ENCODE assay signal across 2 cellular contexts in the genomic region with DNA sequence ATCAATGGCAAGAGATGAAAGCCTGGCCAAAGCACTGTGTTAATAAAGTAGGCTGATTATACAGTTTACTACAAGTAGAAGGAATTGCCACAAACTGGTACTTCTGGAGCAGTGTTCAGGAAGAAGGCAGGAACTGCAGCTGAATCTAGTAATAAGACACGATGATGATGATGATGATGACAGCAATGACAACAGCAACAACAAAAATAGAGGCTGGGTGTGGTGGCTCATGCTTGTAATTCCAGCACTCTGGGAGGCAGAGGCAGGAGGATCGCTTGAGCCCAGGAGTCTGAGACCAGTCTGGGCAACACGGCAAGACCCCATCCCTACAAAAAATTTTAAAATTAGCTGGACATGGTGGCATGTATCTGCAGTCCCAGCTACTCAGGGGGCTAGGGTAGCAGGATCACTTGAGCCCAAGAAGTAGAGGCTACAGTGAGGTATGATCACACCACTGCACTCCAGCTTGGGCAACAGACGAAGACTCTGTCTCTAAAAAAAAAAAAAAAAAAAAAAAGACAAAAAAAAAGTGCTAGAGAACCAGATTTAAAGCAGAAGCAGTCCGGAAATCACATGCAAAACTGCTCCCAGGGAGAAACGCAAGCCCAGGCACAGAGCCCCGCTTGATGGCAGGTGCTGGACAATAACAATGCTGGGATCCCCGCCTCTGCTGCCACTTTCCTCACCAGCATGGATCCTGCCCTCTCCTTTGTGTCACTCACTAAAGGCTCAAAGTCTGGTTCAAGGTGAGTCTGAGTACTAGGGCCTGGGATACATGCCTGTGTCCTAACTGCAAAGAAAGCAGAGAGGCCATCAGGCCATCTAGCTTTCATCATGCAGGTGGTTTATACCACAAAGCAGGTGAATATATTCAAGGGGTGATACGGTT.
TF ChIP-seq lines count a peak whose summit lies in the region.

No MANE protein-coding gene starts in this region.

TF ChIP-seq in SK-N-SH, 30 proteins besides CTCF, POLR2A, EP300 and RAD21 (continued from another document):
- TF ChIP-seq, protein P1, sequence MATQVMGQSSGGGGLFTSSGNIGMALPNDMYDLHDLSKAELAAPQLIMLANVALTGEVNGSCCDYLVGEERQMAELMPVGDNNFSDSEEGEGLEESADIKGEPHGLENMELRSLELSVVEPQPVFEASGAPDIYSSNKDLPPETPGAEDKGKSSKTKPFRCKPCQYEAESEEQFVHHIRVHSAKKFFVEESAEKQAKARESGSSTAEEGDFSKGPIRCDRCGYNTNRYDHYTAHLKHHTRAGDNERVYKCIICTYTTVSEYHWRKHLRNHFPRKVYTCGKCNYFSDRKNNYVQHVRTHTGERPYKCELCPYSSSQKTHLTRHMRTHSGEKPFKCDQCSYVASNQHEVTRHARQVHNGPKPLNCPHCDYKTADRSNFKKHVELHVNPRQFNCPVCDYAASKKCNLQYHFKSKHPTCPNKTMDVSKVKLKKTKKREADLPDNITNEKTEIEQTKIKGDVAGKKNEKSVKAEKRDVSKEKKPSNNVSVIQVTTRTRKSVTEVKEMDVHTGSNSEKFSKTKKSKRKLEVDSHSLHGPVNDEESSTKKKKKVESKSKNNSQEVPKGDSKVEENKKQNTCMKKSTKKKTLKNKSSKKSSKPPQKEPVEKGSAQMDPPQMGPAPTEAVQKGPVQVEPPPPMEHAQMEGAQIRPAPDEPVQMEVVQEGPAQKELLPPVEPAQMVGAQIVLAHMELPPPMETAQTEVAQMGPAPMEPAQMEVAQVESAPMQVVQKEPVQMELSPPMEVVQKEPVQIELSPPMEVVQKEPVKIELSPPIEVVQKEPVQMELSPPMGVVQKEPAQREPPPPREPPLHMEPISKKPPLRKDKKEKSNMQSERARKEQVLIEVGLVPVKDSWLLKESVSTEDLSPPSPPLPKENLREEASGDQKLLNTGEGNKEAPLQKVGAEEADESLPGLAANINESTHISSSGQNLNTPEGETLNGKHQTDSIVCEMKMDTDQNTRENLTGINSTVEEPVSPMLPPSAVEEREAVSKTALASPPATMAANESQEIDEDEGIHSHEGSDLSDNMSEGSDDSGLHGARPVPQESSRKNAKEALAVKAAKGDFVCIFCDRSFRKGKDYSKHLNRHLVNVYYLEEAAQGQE (IDR thresholded peaks at IDR 0.05; ENCODE audit: low read depth, low read length): no peak
- no peak for TF ChIP-seq FOXJ3 (CRISPR knock-in tag; IDR thresholded peaks at IDR 0.05)
- TF ChIP-seq SMC3 (IDR thresholded peaks at IDR 0.05; ENCODE audit: low read depth, low read length): no peak
- TF ChIP-seq, protein P2, sequence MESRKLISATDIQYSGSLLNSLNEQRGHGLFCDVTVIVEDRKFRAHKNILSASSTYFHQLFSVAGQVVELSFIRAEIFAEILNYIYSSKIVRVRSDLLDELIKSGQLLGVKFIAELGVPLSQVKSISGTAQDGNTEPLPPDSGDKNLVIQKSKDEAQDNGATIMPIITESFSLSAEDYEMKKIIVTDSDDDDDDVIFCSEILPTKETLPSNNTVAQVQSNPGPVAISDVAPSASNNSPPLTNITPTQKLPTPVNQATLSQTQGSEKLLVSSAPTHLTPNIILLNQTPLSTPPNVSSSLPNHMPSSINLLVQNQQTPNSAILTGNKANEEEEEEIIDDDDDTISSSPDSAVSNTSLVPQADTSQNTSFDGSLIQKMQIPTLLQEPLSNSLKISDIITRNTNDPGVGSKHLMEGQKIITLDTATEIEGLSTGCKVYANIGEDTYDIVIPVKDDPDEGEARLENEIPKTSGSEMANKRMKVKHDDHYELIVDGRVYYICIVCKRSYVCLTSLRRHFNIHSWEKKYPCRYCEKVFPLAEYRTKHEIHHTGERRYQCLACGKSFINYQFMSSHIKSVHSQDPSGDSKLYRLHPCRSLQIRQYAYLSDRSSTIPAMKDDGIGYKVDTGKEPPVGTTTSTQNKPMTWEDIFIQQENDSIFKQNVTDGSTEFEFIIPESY (IDR thresholded peaks at IDR 0.05; ENCODE audit: borderline replicate concordance, low read depth): no peak
- no peak for TF ChIP-seq TEAD4 (IDR thresholded peaks at IDR 0.05; ENCODE audit: borderline replicate concordance, insufficient read depth)
- TF ChIP-seq NRF1 (IDR thresholded peaks at IDR 0.05; ENCODE audit: low read depth, low read length): no peak
- no peak for TF ChIP-seq MEF2A (IDR thresholded peaks at IDR 0.05; ENCODE audit: borderline replicate concordance, low read depth)
- TF ChIP-seq YY1 (IDR thresholded peaks at IDR 0.05; ENCODE audit: low read depth): no peak
- no peak for TF ChIP-seq CHD2 (IDR thresholded peaks at IDR 0.05; ENCODE audit: low read length, partially characterized antibody)
- no peak for TF ChIP-seq TCF12 (IDR thresholded peaks at IDR 0.05)
- no peak for TF ChIP-seq GATA2 (CRISPR knock-in tag; IDR thresholded peaks at IDR 0.05)
- no peak for TF ChIP-seq NFIC (IDR thresholded peaks at IDR 0.05; ENCODE audit: borderline replicate concordance)

TF ChIP-seq in SK-N-SH treated with all-trans-retinoic acid at 6 μM for 48 hours, 23 proteins besides CTCF, POLR2A, EP300 and RAD21 (continued from another document):
- TF ChIP-seq, protein P3, sequence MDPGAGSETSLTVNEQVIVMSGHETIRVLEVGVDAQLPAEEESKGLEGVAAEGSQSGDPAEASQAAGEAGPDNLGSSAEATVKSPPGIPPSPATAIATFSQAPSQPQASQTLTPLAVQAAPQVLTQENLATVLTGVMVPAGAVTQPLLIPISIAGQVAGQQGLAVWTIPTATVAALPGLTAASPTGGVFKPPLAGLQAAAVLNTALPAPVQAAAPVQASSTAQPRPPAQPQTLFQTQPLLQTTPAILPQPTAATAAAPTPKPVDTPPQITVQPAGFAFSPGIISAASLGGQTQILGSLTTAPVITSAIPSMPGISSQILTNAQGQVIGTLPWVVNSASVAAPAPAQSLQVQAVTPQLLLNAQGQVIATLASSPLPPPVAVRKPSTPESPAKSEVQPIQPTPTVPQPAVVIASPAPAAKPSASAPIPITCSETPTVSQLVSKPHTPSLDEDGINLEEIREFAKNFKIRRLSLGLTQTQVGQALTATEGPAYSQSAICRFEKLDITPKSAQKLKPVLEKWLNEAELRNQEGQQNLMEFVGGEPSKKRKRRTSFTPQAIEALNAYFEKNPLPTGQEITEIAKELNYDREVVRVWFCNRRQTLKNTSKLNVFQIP (CRISPR knock-in tag; IDR thresholded peaks at IDR 0.05; ENCODE audit: borderline replicate concordance, low read depth): no peak
- no peak for TF ChIP-seq TCF4 (CRISPR knock-in tag; IDR thresholded peaks at IDR 0.05; ENCODE audit: borderline replicate concordance)
- TF ChIP-seq, protein P4, sequence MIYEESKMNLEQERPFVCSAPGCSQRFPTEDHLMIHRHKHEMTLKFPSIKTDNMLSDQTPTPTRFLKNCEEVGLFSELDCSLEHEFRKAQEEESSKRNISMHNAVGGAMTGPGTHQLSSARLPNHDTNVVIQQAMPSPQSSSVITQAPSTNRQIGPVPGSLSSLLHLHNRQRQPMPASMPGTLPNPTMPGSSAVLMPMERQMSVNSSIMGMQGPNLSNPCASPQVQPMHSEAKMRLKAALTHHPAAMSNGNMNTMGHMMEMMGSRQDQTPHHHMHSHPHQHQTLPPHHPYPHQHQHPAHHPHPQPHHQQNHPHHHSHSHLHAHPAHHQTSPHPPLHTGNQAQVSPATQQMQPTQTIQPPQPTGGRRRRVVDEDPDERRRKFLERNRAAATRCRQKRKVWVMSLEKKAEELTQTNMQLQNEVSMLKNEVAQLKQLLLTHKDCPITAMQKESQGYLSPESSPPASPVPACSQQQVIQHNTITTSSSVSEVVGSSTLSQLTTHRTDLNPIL (CRISPR knock-in tag; IDR thresholded peaks at IDR 0.05; ENCODE audit: low read depth): no peak
TF ChIP-seq in SK-N-SH treated with all-trans-retinoic acid at 6 μM for 48 hours: peak in this region for 0.
